Comparison of ENCODE assay signal across 9 cellular contexts in the genomic region with DNA sequence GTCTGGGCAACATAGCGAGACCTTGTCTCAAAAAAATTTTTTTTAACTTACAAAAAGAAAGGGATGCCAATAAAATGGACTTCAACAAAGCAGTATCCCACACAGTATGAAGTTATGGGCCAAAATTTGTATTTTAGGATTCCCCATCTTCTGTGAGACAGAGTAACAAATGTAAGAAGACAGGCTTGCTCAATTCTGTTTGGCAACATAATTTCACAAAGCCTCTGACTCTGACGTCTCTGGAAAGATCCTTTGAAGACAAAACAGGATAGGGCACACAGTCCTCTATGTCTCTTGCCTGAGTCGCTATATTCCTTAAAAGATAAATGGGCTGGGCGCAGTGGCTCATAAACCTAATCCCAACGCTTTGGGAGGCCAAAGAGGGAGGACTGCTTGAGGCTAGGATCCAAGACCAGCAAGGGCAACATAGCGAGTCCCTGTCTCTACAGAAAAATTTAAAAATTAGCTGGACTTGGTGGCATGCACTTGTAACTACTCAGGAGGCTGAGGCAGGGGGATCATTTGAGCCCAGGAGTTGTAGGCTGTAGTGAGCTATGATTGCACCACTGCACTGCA. TPM values are rescaled to one million over a fixed set of nuclear protein-coding genes. Genes with fewer than 3 reads are reported as not detected.
DNase-seq lines count a peak whose midpoint lies in the region; ATAC-seq lines count a peak whose summit lies in the region.
"Had no signal": no experiment of that assay in that cellular context is flagged by ENCODE, and none has a peak within 500 bp of the region (broad histone marks: within the 10 kb centered on the region; RNA-seq: fewer than 3 reads in every experiment).

No MANE protein-coding gene starts in this region.

- H3K27me3 ChIP-seq in adipocyte (replicated peaks; ENCODE audit: control insufficient read depth, insufficient read depth, low read length) (no peaks in the 10 kb centered on the region), layer of hippocampus (ENCODE audit: control insufficient read depth, insufficient read depth, low read length) (no peaks in the 10 kb centered on the region), thymus (ENCODE audit: control insufficient read depth, insufficient read depth) (no peaks in the 10 kb centered on the region)

- H3K36me3 ChIP-seq in adipocyte (ENCODE audit: control insufficient read depth, insufficient read depth, low read length, severe bottlenecking) = peaks cover 4% of the 10 kb centered on the region
- H3K36me3 ChIP-seq in thymus (ENCODE audit: control insufficient read depth, insufficient read depth) = no peaks in the 10 kb centered on the region

- H3K9me3 ChIP-seq in adipocyte (ENCODE audit: control insufficient read depth, low read length) (no peaks in the 10 kb centered on the region), thymus (ENCODE audit: control insufficient read depth) (no peaks in the 10 kb centered on the region)

- peaks cover 7% of the 10 kb centered on the region for H3K36me3 Mint-ChIP-seq in activated CD4-positive, alpha-beta T cell treated with anti-CD3 and anti-CD28 coated beads, Interleukin-2, amount 10 ng/mL, durations not matched to agents 24 days and 14 days (ENCODE audit: low read depth)

- H3K4me1 ChIP-seq in adipocyte (ENCODE audit: control insufficient read depth, insufficient read depth, low read length) (peaks cover 20% of the 10 kb centered on the region), thymus (ENCODE audit: control insufficient read depth, insufficient read depth, low read length) (peaks cover 3% of the 10 kb centered on the region)

- H3K4me3 Mint-ChIP-seq in activated CD4-positive, alpha-beta T cell treated with anti-CD3 and anti-CD28 coated beads, Interleukin-2, amount 10 ng/mL, durations not matched to agents 24 days and 14 days = peak overlapping the region; percentile 99

- WGBS in thymus = 72% methylated on average over 6 of the region's 6 CpGs

- H3K9ac ChIP-seq in adipocyte (ENCODE audit: low read length) = peak overlapping the region; percentile 81

- peak overlapping the region; percentile 90 for H3K27ac ChIP-seq in layer of hippocampus (ENCODE audit: low read depth, low read length)
- H3K27ac ChIP-seq in thymus (ENCODE audit: low read depth) = peak overlapping the region; percentile 89

- no peaks in the 10 kb centered on the region for H3K9me3 Mint-ChIP-seq in activated CD4-positive, alpha-beta T cell treated with anti-CD3 and anti-CD28 coated beads, Interleukin-2, amount 10 ng/mL, durations not matched to agents 24 days and 14 days

- no peak for ATAC-seq in HG03095 (IDR thresholded peaks at IDR 0.05; ENCODE audit: unreplicated experiment)
- no peak for ATAC-seq in GM18858 (IDR thresholded peaks at IDR 0.05; ENCODE audit: unreplicated experiment)

- intact Hi-C loops in activated CD4-positive, alpha-beta T cell treated with anti-CD3 and anti-CD28 coated beads, Interleukin-2, amount 10 ng/mL, durations not matched to agents 24 days and 14 days (cut with micrococcal nuclease) = loop anchor here (1.0 to 5.0 kb wide), 4 partner anchors 8 to 190 kb away; partner anchors contain the start of genes ACIN1, C14orf119 and PABPN1
- intact Hi-C loops in head of caudate nucleus (cut with DNase I) = loop anchor here (1.0 kb wide), 1 partner anchor 14 kb away; no protein-coding TSS in a partner anchor

- no peak for DNase-seq in activated CD4-positive, alpha-beta T cell treated with anti-CD3 and anti-CD28 coated beads, Interleukin-2, amount 10 ng/mL, durations not matched to agents 24 days and 14 days
- DNase-seq in activated CD4-positive, alpha-beta T cell treated with anti-CD3 and anti-CD28 coated beads for 4 hours = no peak
- DNase-seq in adipocyte (ENCODE audit: low read depth) (peak; percentile 46), head of caudate nucleus (no peak)

- peaks cover 19% of the 10 kb centered on the region for H3K4me1 Mint-ChIP-seq in activated CD4-positive, alpha-beta T cell treated with anti-CD3 and anti-CD28 coated beads, Interleukin-2, amount 10 ng/mL, durations not matched to agents 24 days and 14 days

- no peaks in the 10 kb centered on the region for H3K27me3 Mint-ChIP-seq in activated CD4-positive, alpha-beta T cell treated with anti-CD3 and anti-CD28 coated beads, Interleukin-2, amount 10 ng/mL, durations not matched to agents 24 days and 14 days

- H3K4me3 ChIP-seq in adipocyte (ENCODE audit: low read length) (peak overlapping the region; percentile 97), thymus (ENCODE audit: low read length) (peak overlapping the region; percentile 80)

- peak overlapping the region; percentile 94 for H3K27ac Mint-ChIP-seq in activated CD4-positive, alpha-beta T cell treated with anti-CD3 and anti-CD28 coated beads, Interleukin-2, amount 10 ng/mL, durations not matched to agents 24 days and 14 days

RNA-seq across cellular contexts. Expression of gene HOMEZ, which starts 1.1 kb away (rescaled TPM):
- total RNA-seq in activated CD4-positive, alpha-beta T cell treated with anti-CD3 and anti-CD28 coated beads, Interleukin-2, amount 10 ng/mL, durations not matched to agents 24 days and 14 days = 12.9 and 13.5 TPM in 2 replicates
- 10.2 TPM for polyA plus RNA-seq in thymus

RNA-seq across cellular contexts. Expression of gene PPP1R3E, which starts 15.7 kb away (rescaled TPM):
- total RNA-seq in activated CD4-positive, alpha-beta T cell treated with anti-CD3 and anti-CD28 coated beads, Interleukin-2, amount 10 ng/mL, durations not matched to agents 24 days and 14 days = 21.3 and 23.3 TPM in 2 replicates
- polyA plus RNA-seq in thymus = 43.1 TPM

RNA-seq across cellular contexts. Expression of gene BCL2L2, which starts 19.6 kb away (rescaled TPM):
- 5.6 and 5.7 TPM in 2 replicates for total RNA-seq in activated CD4-positive, alpha-beta T cell treated with anti-CD3 and anti-CD28 coated beads, Interleukin-2, amount 10 ng/mL, durations not matched to agents 24 days and 14 days
- polyA plus RNA-seq in thymus = 20.6 TPM

RNA-seq across cellular contexts. Expression of gene PABPN1, which starts 34.3 kb away (rescaled TPM):
- 277 and 278 TPM in 2 replicates for total RNA-seq in activated CD4-positive, alpha-beta T cell treated with anti-CD3 and anti-CD28 coated beads, Interleukin-2, amount 10 ng/mL, durations not matched to agents 24 days and 14 days
- polyA plus RNA-seq in thymus = 164 TPM

RNA-seq across cellular contexts. Expression of gene RNF212B, which starts 49.3 kb away (rescaled TPM):
- total RNA-seq in activated CD4-positive, alpha-beta T cell treated with anti-CD3 and anti-CD28 coated beads, Interleukin-2, amount 10 ng/mL, durations not matched to agents 24 days and 14 days = not detected in 2 replicates
- polyA plus RNA-seq in thymus = 0.07 TPM
- total RNA-seq: renal cortical epithelial cell had no signal
